In genomic region chr10:24180891-24181290, GRCh38 we compare ENCODE assay signal across 8 cellular contexts.
"Had no signal": no experiment of that assay in that cellular context is flagged by ENCODE, and none has a peak within 500 bp of the region (broad histone marks: within the 10 kb centered on the region; RNA-seq: fewer than 3 reads in every experiment).

No MANE protein-coding gene starts in this region.

- FAIRE-seq: G401.6, GM12878, GM12891, GM12892, GM18507, GM19239 had no signal

- ATAC-seq: GM12878 had no signal

- H3K4me3 ChIP-seq: GM12878 had no signal

- DNase-seq: GDM1, GF-D8 had no signal
